8 cellular contexts compared by ENCODE assay signal in genomic region chr15:59918994-59919951, GRCh38.
DNase-seq lines count a peak whose midpoint lies in the region; ATAC-seq, FAIRE-seq and TF ChIP-seq lines count a peak whose summit lies in the region.

No MANE protein-coding gene starts in this region.

- H3K36me3 ChIP-seq in endothelial cell of umbilical vein (ENCODE audit: control insufficient read depth in 2 of 2, extremely low read depth in 1 of 2, insufficient read depth in 2 of 2, low read length in 2 of 2) (no peaks in the 10 kb centered on the region), upper lobe of right lung (no peaks in the 10 kb centered on the region)

- H3K27ac ChIP-seq in endothelial cell of umbilical vein (ENCODE audit: insufficient read depth, low read depth, low read length): no peak overlapping the region
- H3K27ac ChIP-seq in upper lobe of right lung: no peak overlapping the region

- POLR2A ChIA-PET in endothelial cell of umbilical vein (lab: Charles Lee): interaction anchor here (0.6 kb wide), 1 partner anchor 310 kb away, joined by 10 read pairs; no protein-coding TSS in a partner anchor

- H3K9me1 ChIP-seq in endothelial cell of umbilical vein (replicated peaks; ENCODE audit: control insufficient read depth, extremely low read depth, insufficient read depth, low read length): no peaks in the 10 kb centered on the region

- H4K20me1 ChIP-seq in endothelial cell of umbilical vein (replicated peaks; ENCODE audit: control insufficient read depth, extremely low read depth, insufficient read depth, low read length): no peaks in the 10 kb centered on the region

- dilution Hi-C loops in endothelial cell of umbilical vein (cut with MboI; ENCODE audit: extremely low pct_ligation_motif_present, low sequenced_read_pairs): no loop called here

- no peak for TF ChIP-seq POLR2A in endothelial cell of umbilical vein (IDR thresholded peaks at IDR 0.05; ENCODE audit: low read depth, low read length)

- no peak overlapping the region for H3K4me3 ChIP-seq in endothelial cell of umbilical vein (replicated peaks in 1 of 3; ENCODE audit: insufficient read depth in 1 of 3, low read depth in 1 of 3, low read length in 3 of 3)
- H3K4me3 ChIP-seq in upper lobe of right lung: no peak overlapping the region

- intact Hi-C loops in endothelial cell of umbilical vein (cut with micrococcal nuclease): loop anchor here (10.0 kb wide), 2 partner anchors 194 to 224 kb away; no protein-coding TSS in a partner anchor
- intact Hi-C loops in upper lobe of right lung (cut with DNase I): no loop called here

- peak; percentile 18 for FAIRE-seq in endothelial cell of umbilical vein (lab: Jason Lieb, UNC)

- no peak overlapping the region for H3K4me2 ChIP-seq in endothelial cell of umbilical vein (ENCODE audit: insufficient read depth, low read length)

- H3K9me3 ChIP-seq in endothelial cell of umbilical vein (replicated peaks; ENCODE audit: control insufficient read depth, insufficient read depth, low read length) (no peaks in the 10 kb centered on the region), upper lobe of right lung (no peaks in the 10 kb centered on the region)

- peak; percentile 76 for ATAC-seq in GM18498 (IDR thresholded peaks at IDR 0.05; ENCODE audit: unreplicated experiment)
- ATAC-seq in HG02623 (IDR thresholded peaks at IDR 0.05; ENCODE audit: unreplicated experiment): peak; percentile 77
- ATAC-seq in upper lobe of right lung: no peak

- no peak overlapping the region for H3K9ac ChIP-seq in endothelial cell of umbilical vein (replicated peaks; ENCODE audit: extremely low read depth, insufficient read depth, low read length)

- BruUV-seq in endothelial cell of umbilical vein (replicated peaks; lab: Mats Ljungman, UMichigan): no TSS peak

- DNase-seq in SW480 (ENCODE audit: low spot score) (peak; percentile 10), endothelial cell of umbilical vein (ENCODE audit: low read depth, low spot score) (peak; percentile 26), stromal cell of bone marrow (ENCODE audit: low read depth) (peak; percentile 54), Kasumi-1 (lab: John Stamatoyannopoulos, UW) (no peak), upper lobe of right lung (no peak), NCI-H69 (lab: John Stamatoyannopoulos, UW) (no peak)

- H3K79me2 ChIP-seq in endothelial cell of umbilical vein (ENCODE audit: control insufficient read depth, insufficient read depth, low read length): no peaks in the 10 kb centered on the region

- H3K4me1 ChIP-seq in endothelial cell of umbilical vein (ENCODE audit: control insufficient read depth, extremely low read depth, insufficient read depth, low read length): no peaks in the 10 kb centered on the region
- H3K4me1 ChIP-seq in upper lobe of right lung: no peaks in the 10 kb centered on the region

- TF ChIP-seq CTCF in endothelial cell of umbilical vein (IDR thresholded peaks at IDR 0.05; ENCODE audit: extremely low read depth in 1 of 2, insufficient read depth in 1 of 2, low read depth in 1 of 2, low read length in 2 of 2) (no peak), upper lobe of right lung (IDR thresholded peaks at IDR 0.05) (no peak)

- peaks cover 3 to 9% of the 10 kb centered on the region in 2 experiments for H3K27me3 ChIP-seq in endothelial cell of umbilical vein (ENCODE audit: control insufficient read depth in 2 of 2, insufficient read depth in 2 of 2, low read length in 2 of 2)
- peaks cover 13% of the 10 kb centered on the region for H3K27me3 ChIP-seq in upper lobe of right lung

- H2AFZ ChIP-seq in endothelial cell of umbilical vein (ENCODE audit: low read depth, low read length): no peak overlapping the region

- CTCF ChIA-PET in endothelial cell of umbilical vein (lab: Charles Lee): interaction anchor here (0.6 to 6.5 kb wide), 5 partner anchors 228 to 407 kb away, joined by 3 to 86 read pairs (median 6); no protein-coding TSS in a partner anchor

TF ChIP-seq in endothelial cell of umbilical vein, 7 proteins besides CTCF, POLR2A, EP300 and RAD21:
- TF ChIP-seq JUN (IDR thresholded peaks at IDR 0.05; ENCODE audit: borderline replicate concordance, insufficient read depth, insufficient read length, low read depth) (no peak), FOS (IDR thresholded peaks at IDR 0.05; ENCODE audit: borderline replicate concordance, insufficient read depth, low read length) (peak; percentile 59), MYC (IDR thresholded peaks at IDR 0.05; ENCODE audit: low read depth, low read length) (no peak)

Comparison
In these comparisons a context has a peak if more than half of its experiments do, and no peak if none do; other contexts are left out.
1. DNase-seq: peak in SW480 (single experiment), endothelial cell of umbilical vein (single experiment) and stromal cell of bone marrow (single experiment); none in Kasumi-1 (0 of 2), upper lobe of right lung (single experiment) and NCI-H69 (single experiment).